In genomic region chr19:4375620-4376228, GRCh38 we compare ENCODE assay signal across 8 cellular contexts. TPM values are rescaled to one million over a fixed set of nuclear protein-coding genes. Genes with fewer than 3 reads are reported as not detected.
A peak's percentile ranks its signal among the peaks of the same experiment; 100 is the strongest.
DNase-seq lines count a peak whose midpoint lies in the region; ATAC-seq, FAIRE-seq and TF ChIP-seq lines count a peak whose summit lies in the region.

No MANE protein-coding gene starts in this region.

- H3K79me2 ChIP-seq in DND-41 (ENCODE audit: insufficient read depth, low read length) = peaks cover 98% of the 10 kb centered on the region

- H3K27ac ChIP-seq in DND-41 (ENCODE audit: low read length) (0 out of 2 replicates have a peak overlapping the region, but pooled peaks have one; percentile 8), epithelial cell of prostate (peak overlapping the region; percentile 96)

- H3K36me3 ChIP-seq in DND-41 (ENCODE audit: insufficient read depth, low read length) = peaks cover 16% of the 10 kb centered on the region

- DNase-seq in DND-41 (no peak), GOT3 (lab: John Stamatoyannopoulos, UW) (peak; percentile 67), RCC 7860 (ENCODE audit: low spot score) (peak; percentile 41), epithelial cell of prostate (ENCODE audit: low read depth, low spot score) (no peak), occipital lobe (lab: John Stamatoyannopoulos, UW) (peak; percentile 46)
- DNase-seq in activated T-cell treated with anti-CD3 and anti-CD28 coated beads, Interleukin-2, amount 50 U/mL, for 1 hour = no peak

- H3K27me3 ChIP-seq in DND-41 (ENCODE audit: insufficient read depth, low read length, poor library complexity) = no peaks in the 10 kb centered on the region

- no peak overlapping the region for H3K4me3 ChIP-seq in DND-41 (ENCODE audit: low read depth in 1 of 2, low read length in 2 of 2)

- no peak for FAIRE-seq in RCC 7860 (lab: Jason Lieb, UNC)

- no peak for ATAC-seq in DND-41 (ENCODE audit: insufficient read depth, low read depth)
- no peak for ATAC-seq in HG03025 (IDR thresholded peaks at IDR 0.05; ENCODE audit: low FRiP score, unreplicated experiment)
- no peak for ATAC-seq in GM21825 (IDR thresholded peaks at IDR 0.05; ENCODE audit: unreplicated experiment)

- no peaks in the 10 kb centered on the region for H3K9me3 ChIP-seq in DND-41 (ENCODE audit: insufficient read depth, low read length, severe bottlenecking)

- no peaks in the 10 kb centered on the region for H3K4me1 ChIP-seq in DND-41 (ENCODE audit: insufficient read depth, low read length)

- no peak overlapping the region for H3K4me2 ChIP-seq in DND-41 (ENCODE audit: insufficient read depth, low read length)

- peaks cover 95% of the 10 kb centered on the region for H4K20me1 ChIP-seq in DND-41 (ENCODE audit: insufficient read depth, low read length)

- H3K9ac ChIP-seq in DND-41 (ENCODE audit: low read depth, low read length) = no peak overlapping the region

- TF ChIP-seq CTCF in DND-41 (IDR thresholded peaks at IDR 0.05; ENCODE audit: borderline replicate concordance, extremely low read depth, low read length, poor library complexity, severe bottlenecking) = no peak

- H2AFZ ChIP-seq in DND-41 (ENCODE audit: low read depth, low read length) = no peak overlapping the region

RNA-seq across cellular contexts. Expression of gene SH3GL1, which starts 24.6 kb away (rescaled TPM):
- total RNA-seq in occipital lobe = 15.3 TPM

RNA-seq across cellular contexts. Expression of gene CHAF1A, which starts 26.7 kb away (rescaled TPM):
- 6.2 TPM for total RNA-seq in occipital lobe

RNA-seq across cellular contexts. Expression of gene MPND, which starts 32.4 kb away (rescaled TPM):
- 11.5 TPM for total RNA-seq in occipital lobe

RNA-seq across cellular contexts. Expression of gene STAP2, which starts 37.1 kb away (rescaled TPM):
- 2.8 TPM for total RNA-seq in occipital lobe

Comparison
In these comparisons a context has a peak if more than half of its experiments do, and no peak if none do; other contexts are left out.
1. DNase-seq: peak in GOT3 (single experiment), RCC 7860 (single experiment) and occipital lobe (single experiment); none in DND-41 (single experiment), epithelial cell of prostate (single experiment) and activated T-cell treated with anti-CD3 and anti-CD28 coated beads, Interleukin-2, amount 50 U/mL, for 1 hour (single experiment).